ENCODE assay signal across 9 cellular contexts in the genomic region with DNA sequence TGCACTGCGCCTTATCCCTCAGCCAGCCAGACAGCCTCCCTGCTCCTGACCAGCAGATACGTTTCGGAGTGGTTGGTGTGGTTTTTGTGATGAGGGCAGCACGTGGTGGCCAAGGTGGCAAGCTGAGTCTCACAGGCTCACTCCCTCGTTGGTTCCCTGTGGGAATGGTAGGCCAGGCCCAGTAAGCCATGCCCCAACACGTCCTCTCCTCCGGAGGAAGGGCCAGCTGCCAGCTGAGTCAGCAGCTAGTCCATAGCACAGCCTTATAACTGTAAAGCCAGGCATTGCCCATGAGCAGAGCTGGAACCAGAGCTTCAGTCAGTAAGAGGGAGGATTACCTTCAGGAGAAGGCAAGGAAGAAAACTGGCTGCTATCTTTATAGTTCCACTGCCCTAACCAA. TPM values are rescaled to one million over a fixed set of nuclear protein-coding genes. Genes with fewer than 3 reads are reported as not detected.
DNase-seq lines count a peak whose midpoint lies in the region; ATAC-seq lines count a peak whose summit lies in the region.
"Had no signal": no experiment of that assay in that cellular context is flagged by ENCODE, and none has a peak within 500 bp of the region (broad histone marks: within the 10 kb centered on the region; RNA-seq: fewer than 3 reads in every experiment).

No MANE protein-coding gene starts in this region.

- DNase-seq in Daoy (ENCODE audit: low read depth) (peak; percentile 32), NCI-H2196 treated with DMSO at 0.1 percent for 48 hours (lab: John Stamatoyannopoulos, UW; ENCODE audit: unreplicated experiment) (peak; percentile 91), cerebellar cortex (ENCODE audit: low spot score) (peak; percentile 43), non-pigmented ciliary epithelial cell (ENCODE audit: low read depth) (peak; percentile 43), pons (ENCODE audit: low spot score) (no peak), SW 1271 (lab: John Stamatoyannopoulos, UW) (no peak)
- DNase-seq: SIG-M5 had no signal

- ATAC-seq in HG03521 (IDR thresholded peaks at IDR 0.05; ENCODE audit: unreplicated experiment) (no peak), HG03280 (IDR thresholded peaks at IDR 0.05; ENCODE audit: unreplicated experiment) (no peak)

RNA-seq across cellular contexts. Expression of a gene that starts 29.5 kb away (rescaled TPM):
- total RNA-seq in Daoy (2014; rRNA removed; shearing (Covaris generic)): 61.0 and 77.7 TPM in 2 replicates

RNA-seq across cellular contexts. Expression of a gene that starts 40.6 kb away (rescaled TPM):
- not detected in 2 replicates for total RNA-seq in Daoy (2014; rRNA removed; shearing (Covaris generic))

RNA-seq across cellular contexts. Expression of a gene that starts 43.9 kb away (rescaled TPM):
- total RNA-seq in Daoy (2014; rRNA removed; shearing (Covaris generic)): 113 and 118 TPM in 2 replicates

RNA-seq across cellular contexts. Expression of a gene that starts 44.3 kb away (rescaled TPM):
- 10.8 and 27.3 TPM in 2 replicates for total RNA-seq in Daoy (2014; rRNA removed; shearing (Covaris generic))

Comparison
In these comparisons a context has a peak if more than half of its experiments do, and no peak if none do; other contexts are left out.
1. DNase-seq: peak in Daoy (single experiment), NCI-H2196 treated with DMSO at 0.1 percent for 48 hours (single experiment), cerebellar cortex (single experiment) and non-pigmented ciliary epithelial cell (single experiment); none in pons (single experiment) and SW 1271 (0 of 2).